In the genomic region with DNA sequence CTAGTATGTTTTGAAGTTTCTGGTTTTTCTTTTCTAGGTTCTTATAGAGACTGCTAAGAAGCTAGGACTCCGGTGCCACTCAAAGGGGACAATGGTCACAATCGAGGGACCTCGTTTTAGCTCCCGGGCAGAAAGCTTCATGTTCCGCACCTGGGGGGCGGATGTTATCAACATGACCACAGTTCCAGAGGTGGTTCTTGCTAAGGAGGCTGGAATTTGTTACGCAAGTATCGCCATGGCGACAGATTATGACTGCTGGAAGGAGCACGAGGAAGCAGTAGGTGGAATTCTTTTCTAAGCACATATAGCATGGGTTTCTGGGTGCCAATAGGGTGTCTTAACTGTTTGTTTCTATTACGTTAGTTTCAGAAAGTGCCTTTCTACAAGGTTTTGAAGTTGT, we compare ENCODE assay signal across 1 cellular context.
TF ChIP-seq lines count a peak whose summit lies in the region.

No MANE protein-coding gene starts in this region.

TF ChIP-seq in IMR-90, 13 proteins besides CTCF, POLR2A, EP300 and RAD21 (continued from another document):
- TF ChIP-seq, protein P1, sequence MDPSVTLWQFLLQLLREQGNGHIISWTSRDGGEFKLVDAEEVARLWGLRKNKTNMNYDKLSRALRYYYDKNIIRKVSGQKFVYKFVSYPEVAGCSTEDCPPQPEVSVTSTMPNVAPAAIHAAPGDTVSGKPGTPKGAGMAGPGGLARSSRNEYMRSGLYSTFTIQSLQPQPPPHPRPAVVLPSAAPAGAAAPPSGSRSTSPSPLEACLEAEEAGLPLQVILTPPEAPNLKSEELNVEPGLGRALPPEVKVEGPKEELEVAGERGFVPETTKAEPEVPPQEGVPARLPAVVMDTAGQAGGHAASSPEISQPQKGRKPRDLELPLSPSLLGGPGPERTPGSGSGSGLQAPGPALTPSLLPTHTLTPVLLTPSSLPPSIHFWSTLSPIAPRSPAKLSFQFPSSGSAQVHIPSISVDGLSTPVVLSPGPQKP (IDR thresholded peaks at IDR 0.05; ENCODE audit: borderline replicate concordance, low read depth, low read length) = no peak
- TF ChIP-seq NFE2L2 (IDR thresholded peaks at IDR 0.05; ENCODE audit: low read depth, low read length) = no peak
- TF ChIP-seq BHLHE40 (IDR thresholded peaks at IDR 0.05; ENCODE audit: low read depth, low read length) = no peak
- no peak for TF ChIP-seq MXI1 (IDR thresholded peaks at IDR 0.05; ENCODE audit: borderline replicate concordance, low read depth, low read length)
